Comparison of ENCODE assay signal across 25 cellular contexts in the genomic region with DNA sequence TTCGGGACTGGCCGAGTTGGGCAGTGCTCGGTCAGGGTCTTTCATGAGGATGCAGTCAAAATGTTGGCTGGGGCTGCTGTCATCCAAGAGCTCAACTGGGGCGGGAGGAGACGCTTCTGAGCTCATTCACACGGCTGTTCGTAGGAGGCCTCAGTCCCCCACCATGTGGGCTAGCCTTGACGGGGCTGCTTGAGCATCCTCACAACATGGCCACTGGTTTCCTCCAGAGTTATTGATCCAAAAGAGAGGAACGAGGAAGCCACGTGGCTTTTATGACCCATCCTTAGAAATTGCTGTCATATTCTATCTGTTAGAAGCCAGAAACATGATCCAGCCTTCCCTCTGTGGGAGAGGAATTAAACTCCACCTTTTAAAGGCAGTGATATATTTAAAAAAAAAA.
A peak's percentile ranks its signal among the peaks of the same experiment; 100 is the strongest.
DNase-seq lines count a peak whose midpoint lies in the region; ATAC-seq, FAIRE-seq and TF ChIP-seq lines count a peak whose summit lies in the region.
"Had no signal": no experiment of that assay in that cellular context is flagged by ENCODE, and none has a peak within 500 bp of the region (broad histone marks: within the 10 kb centered on the region; RNA-seq: fewer than 3 reads in every experiment).

No MANE protein-coding gene starts in this region.

- WGBS in SK-N-SH (ENCODE audit: low lambda C conversion rate), result 93% methylated on average over 10 of the region's 10 CpGs
- 88% methylated on average over 10 of the region's 10 CpGs for WGBS in K562 (ENCODE audit: insufficient coverage, low coverage, missing lambda C conversion rate)

- no peaks in the 10 kb centered on the region for H3K9me1 ChIP-seq in K562 (ENCODE audit: control insufficient read depth, insufficient read depth, low read length)

- TF ChIP-seq EP300 in SK-N-SH (IDR thresholded peaks at IDR 0.05; ENCODE audit: borderline replicate concordance in 1 of 2, low read depth in 1 of 2, low read length in 1 of 2) (no peak), K562 (IDR thresholded peaks at IDR 0.05; ENCODE audit: low read length) (no peak)

- intact Hi-C loops in K562 (cut with micrococcal nuclease), result no loop called here

- H3F3A ChIP-seq in SK-N-SH (replicated peaks; ENCODE audit: insufficient read depth), result no peaks in the 10 kb centered on the region

- H2AFZ ChIP-seq in SK-N-SH (ENCODE audit: low read depth), result no peak overlapping the region
- H2AFZ ChIP-seq in K562 (ENCODE audit: low read depth, low read length), result no peak overlapping the region
- H2AFZ ChIP-seq in osteoblast (ENCODE audit: low read length), result no peak overlapping the region

- TF ChIP-seq RAD21 in SK-N-SH (IDR thresholded peaks at IDR 0.05; ENCODE audit: low read length), result no peak
- TF ChIP-seq RAD21 in K562 (CRISPR knock-in tag; conservative IDR thresholded peaks at IDR 0.05 in 1 of 2, IDR thresholded peaks at IDR 0.05 in 1 of 2), result no peak

- CTCF ChIA-PET in SK-N-SH (lab: Yijun Ruan, JAX) (interaction anchor here (1.0 kb wide), 1 partner anchor 16 kb away, joined by 4 read pairs; no protein-coding TSS in a partner anchor), RWPE1 (lab: Yijun Ruan, JAX) (interaction anchor here (0.6 kb wide), 2 partner anchors 29 to 668 kb away, joined by 3 to 6 read pairs; no protein-coding TSS in a partner anchor), K562 (lab: Yijun Ruan, JAX; ENCODE audit: low intra/inter-chr PET ratio) (no interaction called here)

- no peak overlapping the region for H3K4me3 ChIP-seq in SK-N-SH (ENCODE audit: low read depth in 2 of 2, low read length in 1 of 2)
- no peak overlapping the region for H3K4me3 ChIP-seq in K562
- no peak overlapping the region for H3K4me3 ChIP-seq in osteoblast (ENCODE audit: insufficient read depth, low read length)
- H3K4me3 ChIP-seq: A549; BLaER1 treated with 17β-estradiol and CSF1 and Interleukin-3, amounts not matched to agents 10 nM and 100 nM; HAP-1 had no signal

- H3K27me3 ChIP-seq in SK-N-SH (ENCODE audit: insufficient read depth) (no peaks in the 10 kb centered on the region), K562 (ENCODE audit: control insufficient read depth in 2 of 2, insufficient read depth in 2 of 2, low read length in 2 of 2) (no peaks in the 10 kb centered on the region), osteoblast (ENCODE audit: insufficient read depth, low read length) (no peaks in the 10 kb centered on the region)
- H3K27me3 ChIP-seq: BE2C; BLaER1 treated with 17β-estradiol and CSF1 and Interleukin-3, amounts not matched to agents 10 nM and 100 nM had no signal

- FAIRE-seq in K562 (lab: Jason Lieb, UNC), result no peak
- FAIRE-seq: A549, D721Med, G401.6, GM12892, H54 had no signal

- H3K79me2 ChIP-seq in SK-N-SH (ENCODE audit: insufficient read depth), result no peaks in the 10 kb centered on the region
- no peaks in the 10 kb centered on the region for H3K79me2 ChIP-seq in K562 (ENCODE audit: control insufficient read depth, insufficient read depth, low read length)
- H3K79me2 ChIP-seq in osteoblast (ENCODE audit: insufficient read depth, low read length), result no peaks in the 10 kb centered on the region

- no peaks in the 10 kb centered on the region for H3K9me2 ChIP-seq in SK-N-SH

- no TSS peak for BruUV-seq in K562 (replicated peaks; lab: Mats Ljungman, UMichigan)

- POLR2A ChIA-PET in SK-N-SH (lab: Yijun Ruan, JAX), result no interaction called here
- POLR2A ChIA-PET in RWPE1 (lab: Yijun Ruan, JAX; ENCODE audit: low non-redundant PET), result no interaction called here
- POLR2A ChIA-PET in K562 (lab: Yijun Ruan, JAX), result interaction anchor here (0.7 kb wide), 1 partner anchor 45 kb away, joined by 3 read pairs; no protein-coding TSS in a partner anchor

- ATAC-seq in SK-N-SH treated with all-trans-retinoic acid at 6 μM for 48 hours, result no peak; the same call in 1 of the 3 replicates
- ATAC-seq in K562, result no peak
- no peak for ATAC-seq in HG03159 (IDR thresholded peaks at IDR 0.05; ENCODE audit: unreplicated experiment)
- ATAC-seq: A549 had no signal

- TF ChIP-seq POLR2A in K562 (conservative IDR thresholded peaks at IDR 0.05), result no peak

- no peak overlapping the region for H3K4me2 ChIP-seq in SK-N-SH
- no peak overlapping the region for H3K4me2 ChIP-seq in K562 (ENCODE audit: insufficient read depth, low read length)
- H3K4me2 ChIP-seq in osteoblast (ENCODE audit: insufficient read depth, low read length), result no peak overlapping the region
- H3K4me2 ChIP-seq: A549; BLaER1 treated with 17β-estradiol and CSF1 and Interleukin-3, amounts not matched to agents 10 nM and 100 nM had no signal

- in situ Hi-C loops in K562 (cut with MboI), result no loop called here

- DNase-seq in SK-N-SH, result no peak
- DNase-seq in RWPE1 (ENCODE audit: low spot score), result no peak
- DNase-seq in K562 (ENCODE audit: extremely low read depth in 1 of 4, low spot score in 3 of 4), result no peak
- peak; percentile 75 for DNase-seq in osteoblast (ENCODE audit: insufficient read length, low spot score, missing footprints)
- no peak for DNase-seq in NCI-H1436 treated with DMSO at 0.1 percent for 48 hours (lab: John Stamatoyannopoulos, UW)
- no peak for DNase-seq in mesenteric fat pad (ENCODE audit: low spot score)
- DNase-seq: 8988T; ACHN; AML-193; BE2C; Caco-2; CD4-positive, alpha-beta T cell; DMS 273 treated with DMSO at 0.1 percent for 48 hours; DND-41; GOT3; HFFc6 had no signal

- no peak overlapping the region for H3K9ac ChIP-seq in SK-N-SH
- no peak overlapping the region for H3K9ac ChIP-seq in K562 (ENCODE audit: insufficient read depth in 1 of 2, low read depth in 2 of 2, low read length in 2 of 2)
- H3K9ac ChIP-seq: BLaER1 treated with 17β-estradiol and CSF1 and Interleukin-3, amounts not matched to agents 10 nM and 100 nM had no signal

- H3K36me3 ChIP-seq in SK-N-SH (replicated peaks in 1 of 2; ENCODE audit: control insufficient read depth in 1 of 2, insufficient read depth in 2 of 2, low read length in 1 of 2) (peaks cover 18 to 32% of the 10 kb centered on the region in 2 experiments), K562 (ENCODE audit: control insufficient read depth, insufficient read depth, low read length) (peaks cover 48% of the 10 kb centered on the region; the same call in 1 of the 3 replicates), osteoblast (ENCODE audit: insufficient read depth, low read length) (peaks cover 50% of the 10 kb centered on the region)

- TF ChIP-seq CTCF in SK-N-SH (IDR thresholded peaks at IDR 0.05), result no peak
- no peak for TF ChIP-seq CTCF in RWPE1 (conservative IDR thresholded peaks at IDR 0.05; ENCODE audit: low read depth)
- no peak for TF ChIP-seq CTCF in K562 (IDR thresholded peaks at IDR 0.05 in 2 of 3, conservative IDR thresholded peaks at IDR 0.05 in 1 of 3; ENCODE audit: insufficient read depth in 2 of 3, low read depth in 1 of 3, low read length in 3 of 3)
- no peak for TF ChIP-seq CTCF in osteoblast (IDR thresholded peaks at IDR 0.05; ENCODE audit: extremely low read depth, low read depth, low read length)

- H3K9me3 ChIP-seq in SK-N-SH, result no peaks in the 10 kb centered on the region
- peaks cover 3% of the 10 kb centered on the region; the same call in 1 of the 2 replicates for H3K9me3 ChIP-seq in K562 (replicated peaks; ENCODE audit: control insufficient read depth, insufficient read depth, low read depth, low read length)
- peaks cover 7% of the 10 kb centered on the region for H3K9me3 ChIP-seq in osteoblast (ENCODE audit: low read depth, low read length)
- H3K9me3 ChIP-seq: BE2C, Caco-2, HAP-1 had no signal

- H3K27ac ChIP-seq in SK-N-SH (ENCODE audit: low read depth in 2 of 2, low read length in 1 of 2) (no peak overlapping the region), RWPE1 (peak overlapping the region; percentile 42), K562 (ENCODE audit: extremely low read depth, low read depth, low read length) (no peak overlapping the region), osteoblast (ENCODE audit: low read depth, low read length) (no peak overlapping the region)
- H3K27ac ChIP-seq: A549; BLaER1 treated with 17β-estradiol and CSF1 and Interleukin-3, amounts not matched to agents 10 nM and 100 nM had no signal

- H4K20me1 ChIP-seq in SK-N-SH (ENCODE audit: insufficient read depth) (no peaks in the 10 kb centered on the region), K562 (replicated peaks; ENCODE audit: control insufficient read depth, insufficient read depth, low read length) (0 out of 2 replicates have a peak, but pooled peaks cover 2% of the 10 kb centered on the region), osteoblast (ENCODE audit: insufficient read depth, low read length) (no peaks in the 10 kb centered on the region)

- H3K4me1 ChIP-seq in SK-N-SH (ENCODE audit: control insufficient read depth in 1 of 2, insufficient read depth in 2 of 2, low read depth in 1 of 2, low read length in 1 of 2) (no peaks in the 10 kb centered on the region; a peak in 1 of 4 replicates), K562 (replicated peaks in 1 of 2; ENCODE audit: control insufficient read depth in 2 of 2, insufficient read depth in 2 of 2, low read length in 2 of 2) (peaks cover 0 to 11% of the 10 kb centered on the region in 2 experiments; a peak in 1 of 5 replicates), osteoblast (ENCODE audit: insufficient read depth, low read length) (no peaks in the 10 kb centered on the region)
- H3K4me1 ChIP-seq: A549, BE2C, HAP-1 had no signal

TF ChIP-seq in SK-N-SH treated with all-trans-retinoic acid at 6 μM for 48 hours, 23 proteins besides CTCF, POLR2A, EP300 and RAD21:
- no peak for TF ChIP-seq TOX (CRISPR knock-in tag; IDR thresholded peaks at IDR 0.05; ENCODE audit: borderline replicate concordance)
- TF ChIP-seq ZNF565 (CRISPR knock-in tag; conservative IDR thresholded peaks at IDR 0.05; ENCODE audit: low read depth), result peak; percentile 98

TF ChIP-seq in SK-N-SH, 30 proteins besides CTCF, POLR2A, EP300 and RAD21:
- no peak for TF ChIP-seq FOXM1 (IDR thresholded peaks at IDR 0.05; ENCODE audit: low read depth)

TF ChIP-seq in K562, 482 proteins besides CTCF, POLR2A, EP300 and RAD21 (continues in another document):
- TF ChIP-seq, protein P1, sequence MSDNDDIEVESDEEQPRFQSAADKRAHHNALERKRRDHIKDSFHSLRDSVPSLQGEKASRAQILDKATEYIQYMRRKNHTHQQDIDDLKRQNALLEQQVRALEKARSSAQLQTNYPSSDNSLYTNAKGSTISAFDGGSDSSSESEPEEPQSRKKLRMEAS (CRISPR knock-in tag; IDR thresholded peaks at IDR 0.05), result peak; percentile 41; the same call in 1 of the 2 replicates
- TF ChIP-seq MXI1 (IDR thresholded peaks at IDR 0.05; ENCODE audit: low read depth, low read length) (no peak), ZNF217 (CRISPR knock-in tag; IDR thresholded peaks at IDR 0.05) (no peak), CBX3 (IDR thresholded peaks at IDR 0.05; ENCODE audit: borderline replicate concordance in 1 of 2, low read length in 2 of 2) (peak in 1 of 2 experiments; percentile 47; a peak in 1 of 3 replicates), YY1 (IDR thresholded peaks at IDR 0.05; ENCODE audit: borderline replicate concordance in 1 of 3, control insufficient read depth in 1 of 3, extremely low read depth in 1 of 3, insufficient read depth in 3 of 3, insufficient read length in 1 of 3, insufficient replicate concordance in 2 of 3, low read depth in 1 of 3, low read length in 2 of 3) (peak in 1 of 3 experiments; percentile 69)
